Comparison of ENCODE assay signal across 26 cellular contexts in the genomic region with DNA sequence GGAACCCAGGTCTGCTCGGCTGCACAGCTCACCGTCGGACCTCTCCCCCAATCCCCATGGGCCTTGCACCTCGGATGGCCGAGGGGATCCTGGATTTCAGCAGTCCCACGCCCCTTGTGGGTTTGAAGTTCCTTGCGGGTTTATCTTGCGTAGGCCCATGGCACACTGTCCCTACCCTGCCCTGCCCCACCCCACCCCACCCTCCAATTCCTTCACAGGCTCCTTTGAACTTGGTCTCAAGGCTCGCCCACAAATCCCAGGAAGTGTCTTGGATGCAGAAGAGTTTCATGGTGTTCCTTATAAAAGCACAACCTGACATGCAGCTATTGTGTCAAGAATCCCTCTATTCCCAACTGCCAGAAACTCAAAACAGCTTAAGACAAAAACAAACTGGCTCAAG. TPM values are rescaled to one million over a fixed set of nuclear protein-coding genes. Genes with fewer than 3 reads are reported as not detected.
DNase-seq lines count a peak whose midpoint lies in the region; ATAC-seq, FAIRE-seq and TF ChIP-seq lines count a peak whose summit lies in the region.
"Had no signal": no experiment of that assay in that cellular context is flagged by ENCODE, and none has a peak within 500 bp of the region (broad histone marks: within the 10 kb centered on the region; RNA-seq: fewer than 3 reads in every experiment).

No MANE protein-coding gene starts in this region.

- FAIRE-seq in small intestine (lab: Jason Lieb, UNC): no peak
- FAIRE-seq: A204.1, G401.6, GM12891, GM19239 had no signal

- WGBS in esophagus muscularis mucosa: 93% methylated on average over 8 of the region's 9 CpGs
- 55 to 79% (median 64%) methylated on average over 9 of the region's 9 CpGs for WGBS in small intestine, 3 donors

- H3K9me3 ChIP-seq in esophagus muscularis mucosa: peaks cover 0 to 6% (median 2%) of the 10 kb centered on the region in 4 donors
- H3K9me3 ChIP-seq in mucosa of descending colon: no peaks in the 10 kb centered on the region
- H3K9me3 ChIP-seq in small intestine (ENCODE audit: control insufficient read depth, low read depth): no peaks in the 10 kb centered on the region
- H3K9me3 ChIP-seq: BE2C, BLaER1 had no signal

- H3K36me3 Mint-ChIP-seq in natural killer cell: no peaks in the 10 kb centered on the region
- H3K36me3 Mint-ChIP-seq: CD14-positive monocyte; CD4-positive, alpha-beta memory T cell; CD4-positive, CD25-positive, alpha-beta regulatory T cell; CD8-positive, alpha-beta memory T cell had no signal

- no peak for TF ChIP-seq EP300 in esophagus muscularis mucosa (IDR thresholded peaks at IDR 0.05)

- TF ChIP-seq CTCF in esophagus muscularis mucosa (IDR thresholded peaks at IDR 0.05) (no peak), mucosa of descending colon (IDR thresholded peaks at IDR 0.05) (no peak), natural killer cell (IDR thresholded peaks at IDR 0.05) (no peak)

- DNase-seq in LoVo (ENCODE audit: low spot score): peak; percentile 37
- DNase-seq in esophagus muscularis mucosa (ENCODE audit: extremely low spot score): peak; percentile 72
- no peak for DNase-seq in mucosa of descending colon
- DNase-seq in small intestine: peak; percentile 53
- no peak for DNase-seq in natural killer cell
- DNase-seq in germinal center (ENCODE audit: low spot score): no peak
- DNase-seq in T1000 (lab: John Stamatoyannopoulos, UW): no peak
- DNase-seq: 8988T; ACHN; BE2C; C1 segment of cervical spinal cord; CD4-positive, alpha-beta memory T cell; CD4-positive, CD25-positive, alpha-beta regulatory T cell; CD8-positive, alpha-beta memory T cell; COR-L47; DMS79 treated with DMSO at 0.1 percent for 48 hours; GF-D8 had no signal

- no peak overlapping the region for H3K27ac Mint-ChIP-seq in natural killer cell
- H3K27ac Mint-ChIP-seq: CD4-positive, alpha-beta memory T cell; CD4-positive, CD25-positive, alpha-beta regulatory T cell had no signal

- ATAC-seq in mucosa of descending colon (peak; percentile 25), GM19397 (IDR thresholded peaks at IDR 0.05; ENCODE audit: unreplicated experiment) (no peak), natural killer cell (no peak)

- H3K4me1 ChIP-seq in esophagus muscularis mucosa (peaks cover 0 to 16% (median 4%) of the 10 kb centered on the region in 4 donors), mucosa of descending colon (ENCODE audit: low read depth) (no peaks in the 10 kb centered on the region), small intestine (ENCODE audit: control insufficient read depth in 2 of 2, insufficient read depth in 1 of 2, low read depth in 1 of 2, low read length in 1 of 2) (no peaks in the 10 kb centered on the region)
- H3K4me1 ChIP-seq: BE2C had no signal

- TF ChIP-seq POLR2A in esophagus muscularis mucosa (IDR thresholded peaks at IDR 0.05; ENCODE audit: low read depth): no peak

- H3K4me3 ChIP-seq in esophagus muscularis mucosa (no peak overlapping the region), mucosa of descending colon (no peak overlapping the region), small intestine (ENCODE audit: low read depth in 1 of 2, low read length in 2 of 2) (no peak overlapping the region)
- H3K4me3 ChIP-seq: BLaER1 had no signal

- H3K9me3 Mint-ChIP-seq in natural killer cell: no peaks in the 10 kb centered on the region

- H3K36me3 ChIP-seq in esophagus muscularis mucosa (no peaks in the 10 kb centered on the region), mucosa of descending colon (ENCODE audit: low read depth) (no peaks in the 10 kb centered on the region), small intestine (ENCODE audit: control insufficient read depth in 2 of 2, insufficient read depth in 2 of 2, low read length in 2 of 2) (no peaks in the 10 kb centered on the region)
- H3K36me3 ChIP-seq: BE2C, BLaER1 had no signal

- peaks cover 6 to 7% of the 10 kb centered on the region in 2 donors for H3K27me3 Mint-ChIP-seq in natural killer cell (ENCODE audit: low read depth in 2 of 2)

- no peak overlapping the region for H3K27ac ChIP-seq in esophagus muscularis mucosa (replicated peaks in 1 of 4)
- no peak overlapping the region for H3K27ac ChIP-seq in small intestine (ENCODE audit: low read depth in 1 of 2, low read length in 1 of 2)
- H3K27ac ChIP-seq: BLaER1 had no signal

- H3K4me3 Mint-ChIP-seq in natural killer cell: no peak overlapping the region
- H3K4me3 Mint-ChIP-seq: CD14-positive monocyte; CD4-positive, alpha-beta memory T cell; CD4-positive, CD25-positive, alpha-beta regulatory T cell; CD8-positive, alpha-beta memory T cell had no signal

- no peaks in the 10 kb centered on the region for H3K4me1 Mint-ChIP-seq in natural killer cell
- H3K4me1 Mint-ChIP-seq: CD4-positive, alpha-beta memory T cell; CD4-positive, CD25-positive, alpha-beta regulatory T cell; CD8-positive, alpha-beta memory T cell had no signal

- H3K27me3 ChIP-seq in esophagus muscularis mucosa: peaks cover 0 to 31% (median 0%) of the 10 kb centered on the region in 4 donors
- peaks cover 0 to 4% of the 10 kb centered on the region in 2 donors for H3K27me3 ChIP-seq in small intestine (ENCODE audit: control insufficient read depth in 2 of 2, insufficient read depth in 2 of 2, low read length in 2 of 2)
- H3K27me3 ChIP-seq: BE2C, BLaER1 had no signal

- intact Hi-C loops in esophagus muscularis mucosa (cut with DNase I) (no loop called here), mucosa of descending colon (cut with DNase I, micrococcal nuclease) (no loop called here), natural killer cell (cut with micrococcal nuclease) (no loop called here)

RNA-seq across cellular contexts. Expression of a gene that starts 11.2 kb away (rescaled TPM):
- not detected for total RNA-seq in esophagus muscularis mucosa
- not detected for total RNA-seq in mucosa of descending colon
- not detected for polyA plus RNA-seq in small intestine
- not detected for total RNA-seq in natural killer cell
- total RNA-seq: A673; CD4-positive, alpha-beta memory T cell; CD4-positive, CD25-positive, alpha-beta regulatory T cell; CD8-positive, alpha-beta memory T cell had no signal
- polyA plus RNA-seq: AG04450; CD14-positive monocyte; CD4-positive, alpha-beta memory T cell; CD4-positive, CD25-positive, alpha-beta regulatory T cell; CD8-positive, alpha-beta memory T cell had no signal

Comparison
In these comparisons a context has a peak if more than half of its experiments do, and no peak if none do; other contexts are left out.
1. DNase-seq: peak in LoVo (single experiment), esophagus muscularis mucosa (single experiment) and small intestine (single experiment); none in mucosa of descending colon (0 of 3), natural killer cell (single experiment), germinal center (single experiment) and T1000 (single experiment).